In genomic region chr22:31737932-31738331, GRCh38 we compare ENCODE assay signal across 16 cellular contexts.
"Had no signal": no experiment of that assay in that cellular context is flagged by ENCODE, and none has a peak within 500 bp of the region (broad histone marks: within the 10 kb centered on the region; RNA-seq: fewer than 3 reads in every experiment).

No MANE protein-coding gene starts in this region.

- H3K36me3 ChIP-seq: right atrium auricular region, uterus had no signal

- H3K27me3 ChIP-seq: left lung, right atrium auricular region, tibial artery, uterus had no signal

- FAIRE-seq: kidney had no signal

- H3K4me3 ChIP-seq: coronary artery, left lung, right atrium auricular region, tibial artery, uterus had no signal

- ATAC-seq: left lung had no signal

- H3K4me3 Mint-ChIP-seq: naive B cell had no signal

- H3K27me3 Mint-ChIP-seq: naive B cell had no signal

- H3K9me3 ChIP-seq: left lung, right atrium auricular region, tibial artery, uterus had no signal

- DNase-seq: activated effector memory CD4-positive, alpha-beta T cell treated with Interleukin-2 at 50 U/mL for 16 hours; caudate nucleus; glutamatergic neuron; hypothalamus; kidney; left lung; mammary epithelial cell; naive B cell; nucleus accumbens; posterior cingulate gyrus; stimulated activated CD4-positive, alpha-beta T cell treated with anti-CD3 and anti-CD28 coated beads, Interleukin-4, amount 100 ng/mL, for 1 hour; SW 1271; tibial artery; uterus had no signal

- H3K27ac ChIP-seq: coronary artery, left lung, right atrium auricular region, tibial artery, uterus had no signal
